ENCODE assay signal across 8 cellular contexts in the genomic region with DNA sequence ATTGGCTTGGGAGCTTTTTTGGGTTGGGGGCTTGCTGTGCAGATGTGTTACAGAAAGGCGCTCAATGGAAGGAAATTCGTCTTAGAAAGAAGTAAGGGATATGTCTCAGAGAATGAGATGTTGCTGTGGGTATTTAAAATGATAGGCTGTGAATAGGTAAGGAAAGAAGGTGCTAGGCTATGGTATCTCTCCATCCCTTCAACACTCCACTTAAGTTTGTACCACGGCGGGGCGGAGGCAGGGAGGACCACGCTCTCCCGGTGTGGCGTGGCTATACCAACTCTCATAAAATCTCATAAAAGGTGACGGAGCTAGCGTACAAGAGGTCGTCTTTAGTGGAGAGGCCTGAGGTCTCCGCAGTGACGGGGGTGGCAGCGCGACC. TPM values are rescaled to one million over a fixed set of nuclear protein-coding genes. Genes with fewer than 3 reads are reported as not detected.
DNase-seq lines count a peak whose midpoint lies in the region; ATAC-seq and TF ChIP-seq lines count a peak whose summit lies in the region.

No MANE protein-coding gene starts in this region.

- no peak for DNase-seq in activated CD4-positive, alpha-beta T cell treated with anti-CD3 and anti-CD28 coated beads, Interleukin-2, amount 10 ng/mL, durations not matched to agents 24 days and 14 days
- no peak for DNase-seq in activated CD4-positive, alpha-beta T cell treated with anti-CD3 and anti-CD28 coated beads for 1 hour
- DNase-seq in adrenal gland, result no peak
- DNase-seq in left colon, result no peak
- no peak for DNase-seq in thyroid gland
- DNase-seq in NCI-H2107 treated with DMSO at 0.1 percent for 48 hours (lab: John Stamatoyannopoulos, UW; ENCODE audit: unreplicated experiment), result no peak
- DNase-seq in hepatic stellate cell (ENCODE audit: low spot score), result no peak

- WGBS in adrenal gland, 4 donors, result 18 to 26% (median 19%) methylated on average over 13 to 15 of the region's 15 CpGs
- WGBS in thyroid gland, 2 donors, result 23 to 35% methylated on average over 11 to 15 of the region's 15 CpGs

- H3K27ac Mint-ChIP-seq in activated CD4-positive, alpha-beta T cell treated with anti-CD3 and anti-CD28 coated beads, Interleukin-2, amount 10 ng/mL, durations not matched to agents 24 days and 14 days, result peak overlapping the region; percentile 92

- H3K4me3 Mint-ChIP-seq in activated CD4-positive, alpha-beta T cell treated with anti-CD3 and anti-CD28 coated beads, Interleukin-2, amount 10 ng/mL, durations not matched to agents 24 days and 14 days, result peak overlapping the region; percentile 99

- H3K36me3 Mint-ChIP-seq in activated CD4-positive, alpha-beta T cell treated with anti-CD3 and anti-CD28 coated beads, Interleukin-2, amount 10 ng/mL, durations not matched to agents 24 days and 14 days (ENCODE audit: low read depth), result peaks cover 17% of the 10 kb centered on the region

- H3K27me3 ChIP-seq in adrenal gland (peaks cover 3% of the 10 kb centered on the region), thyroid gland (no peaks in the 10 kb centered on the region)

- ATAC-seq in HG03175 (IDR thresholded peaks at IDR 0.05; ENCODE audit: unreplicated experiment) (peak; percentile 23), left colon (peak; percentile 63)

- no peak for TF ChIP-seq CTCF in adrenal gland (IDR thresholded peaks at IDR 0.05)
- TF ChIP-seq CTCF in thyroid gland (IDR thresholded peaks at IDR 0.05), result no peak

- H3K36me3 ChIP-seq in adrenal gland (replicated peaks in 1 of 2) (no peaks in the 10 kb centered on the region), thyroid gland (no peaks in the 10 kb centered on the region)

- peaks cover 11% of the 10 kb centered on the region for H3K27me3 Mint-ChIP-seq in activated CD4-positive, alpha-beta T cell treated with anti-CD3 and anti-CD28 coated beads, Interleukin-2, amount 10 ng/mL, durations not matched to agents 24 days and 14 days

- H3K27ac ChIP-seq in adrenal gland (peak overlapping the region; percentile 55 to 88 (median 81)), thyroid gland (peak overlapping the region in 2 of 3 donors; percentile 52 to 60)

- peaks cover 11% of the 10 kb centered on the region for H3K9me3 Mint-ChIP-seq in activated CD4-positive, alpha-beta T cell treated with anti-CD3 and anti-CD28 coated beads, Interleukin-2, amount 10 ng/mL, durations not matched to agents 24 days and 14 days

- peaks cover 26% of the 10 kb centered on the region for H3K4me1 Mint-ChIP-seq in activated CD4-positive, alpha-beta T cell treated with anti-CD3 and anti-CD28 coated beads, Interleukin-2, amount 10 ng/mL, durations not matched to agents 24 days and 14 days

- peak overlapping the region; percentile 67 to 100 (median 84) for H3K4me3 ChIP-seq in adrenal gland
- peak overlapping the region; percentile 79 to 97 (median 80) for H3K4me3 ChIP-seq in thyroid gland (replicated peaks in 1 of 3)

- intact Hi-C loops in activated CD4-positive, alpha-beta T cell treated with anti-CD3 and anti-CD28 coated beads, Interleukin-2, amount 10 ng/mL, durations not matched to agents 24 days and 14 days (cut with micrococcal nuclease), result loop anchor here (1.0 to 5.0 kb wide), 6 partner anchors 20 to 483 kb away; a partner anchor contains a TSS
- intact Hi-C loops in adrenal gland (cut with DNase I), result no loop called here
- intact Hi-C loops in left colon (cut with DNase I, micrococcal nuclease), result no loop called here
- intact Hi-C loops in thyroid gland (cut with DNase I), result no loop called here

- peaks cover 10 to 17% of the 10 kb centered on the region in 2 donors for H3K4me1 ChIP-seq in adrenal gland (replicated peaks in 1 of 2)
- H3K4me1 ChIP-seq in thyroid gland, result peaks cover 3 to 4% of the 10 kb centered on the region in 2 donors

- TF ChIP-seq POLR2A in adrenal gland (IDR thresholded peaks at IDR 0.05) (no peak), thyroid gland (IDR thresholded peaks at IDR 0.05) (no peak)

- H3K9me3 ChIP-seq in adrenal gland (replicated peaks in 1 of 3) (no peaks in the 10 kb centered on the region), thyroid gland (no peaks in the 10 kb centered on the region)

RNA-seq across cellular contexts. Expression of a gene that starts 0.3 kb away (rescaled TPM):
- 7.0 and 7.5 TPM in 2 replicates for total RNA-seq in activated CD4-positive, alpha-beta T cell treated with anti-CD3 and anti-CD28 coated beads, Interleukin-2, amount 10 ng/mL, durations not matched to agents 24 days and 14 days
- total RNA-seq in adrenal gland (10 to 100 TPM; 16.1 to 67.2 (median 26.2) TPM), left colon (10 to 100 TPM in 1 of 2 donors, 1 to 10 TPM in 1; 9.4 to 11.2 TPM), thyroid gland (10 to 100 TPM; 20.3 to 29.9 (median 22.1) TPM)
- polyA plus RNA-seq in adrenal gland, result 10 to 100 TPM in 1 of 3 donors, 1 to 10 TPM in 2; 7.6 to 30.7 (median 8.1) TPM

RNA-seq across cellular contexts. Expression of a gene that starts 35.1 kb away (rescaled TPM):
- 43.7 and 47.6 TPM in 2 replicates for total RNA-seq in activated CD4-positive, alpha-beta T cell treated with anti-CD3 and anti-CD28 coated beads, Interleukin-2, amount 10 ng/mL, durations not matched to agents 24 days and 14 days
- total RNA-seq in adrenal gland, result 10 to 100 TPM; 18.7 to 47.3 (median 29.0) TPM
- 10 to 100 TPM; 17.7 to 23.9 (median 20.1) TPM for polyA plus RNA-seq in adrenal gland
- 10 to 100 TPM; 22.3 to 24.4 TPM for total RNA-seq in left colon
- 10 to 100 TPM; 46.7 to 77.8 (median 65.7) TPM for total RNA-seq in thyroid gland
